In genomic region chr3:36920884-36921567, GRCh38 we compare ENCODE assay signal across 23 cellular contexts.
"Had no signal": no experiment of that assay in that cellular context is flagged by ENCODE, and none has a peak within 500 bp of the region (broad histone marks: within the 10 kb centered on the region; RNA-seq: fewer than 3 reads in every experiment).

No MANE protein-coding gene starts in this region.

- H3K9ac ChIP-seq: parathyroid adenoma had no signal

- H3K27ac ChIP-seq: parathyroid adenoma, psoas muscle, sigmoid colon, skin epidermis, thoracic aorta had no signal

- ATAC-seq: psoas muscle had no signal

- H3K27ac Mint-ChIP-seq: endodermal cell, naive B cell, nephron had no signal

- H3K27me3 ChIP-seq: colonic mucosa, sigmoid colon, stomach, transverse colon had no signal

- H3K4me3 ChIP-seq: colonic mucosa, psoas muscle, sigmoid colon, skin epidermis, stomach, thoracic aorta, transverse colon had no signal

- H3K4me3 Mint-ChIP-seq: endodermal cell, nephron had no signal

- H3K36me3 ChIP-seq: colonic mucosa, sigmoid colon, stomach, thoracic aorta, transverse colon had no signal

- DNase-seq: colonic mucosa; dermis blood vessel endothelial cell; endodermal cell; foreskin melanocyte; head of caudate nucleus; hippocampal formation; kidney glomerular epithelial cell; mesendoderm; naive B cell; occipital lobe; psoas muscle; retina; sigmoid colon; stimulated activated CD4-positive, alpha-beta T cell treated with anti-CD3 and anti-CD28 coated beads, Interleukin-2, amount 100 ng/mL, for 24 hours; stimulated activated CD4-positive, alpha-beta T cell treated with anti-CD3 and anti-CD28 coated beads, Interleukin-4, amount 100 ng/mL, for 4 hours; stimulated activated naive CD4-positive, alpha-beta T cell; stomach; substantia nigra; transverse colon had no signal

- H3K27me3 Mint-ChIP-seq: naive B cell had no signal

- H3K4me1 ChIP-seq: parathyroid adenoma, psoas muscle had no signal

- H3K9me3 ChIP-seq: colonic mucosa, psoas muscle, sigmoid colon, thoracic aorta had no signal
